Comparison of ENCODE assay signal across 8 cellular contexts in genomic region chr11:21511835-21512440, GRCh38.
DNase-seq lines count a peak whose midpoint lies in the region; TF ChIP-seq lines count a peak whose summit lies in the region.

No MANE protein-coding gene starts in this region.

- no peaks in the 10 kb centered on the region for H3K27me3 Mint-ChIP-seq in activated naive CD4-positive, alpha-beta T cell treated with anti-CD3 and anti-CD28 coated beads for 36 hours (ENCODE audit: low read depth)

- H3K9me3 ChIP-seq in MM.1S (replicated peaks; ENCODE audit: insufficient read depth, low read length) (no peaks in the 10 kb centered on the region), neuronal stem cell (replicated peaks in 1 of 2; ENCODE audit: control insufficient read depth in 2 of 2, insufficient read depth in 1 of 2, low read depth in 1 of 2, low read length in 2 of 2) (no peaks in the 10 kb centered on the region)

- no peaks in the 10 kb centered on the region for H3F3A ChIP-seq in MM.1S (ENCODE audit: insufficient read depth, low read length)

- H3K4me3 ChIP-seq in MM.1S (ENCODE audit: low read length) (no peak overlapping the region), neuronal stem cell (ENCODE audit: low read length in 2 of 2) (no peak overlapping the region)

- H3K4me2 ChIP-seq in MM.1S (ENCODE audit: low read depth, low read length) (no peak overlapping the region), neuronal stem cell (ENCODE audit: insufficient read depth, low read length, poor library complexity, severe bottlenecking) (no peak overlapping the region)

- H2BK5ac ChIP-seq in neuronal stem cell (ENCODE audit: low read length): no peak overlapping the region

- H2AFZ ChIP-seq in MM.1S (ENCODE audit: low read length) (peak overlapping the region; percentile 13; the same call in 1 of the 2 replicates), neuronal stem cell (ENCODE audit: low read length) (no peak overlapping the region)

- H3K9me2 ChIP-seq in MM.1S (replicated peaks; ENCODE audit: insufficient read depth, low read length): no peaks in the 10 kb centered on the region

- 0 out of 2 replicates have a peak, but pooled peaks cover 4% of the 10 kb centered on the region for H3K4me1 ChIP-seq in MM.1S (ENCODE audit: low read length)
- no peaks in the 10 kb centered on the region for H3K4me1 ChIP-seq in neuronal stem cell (ENCODE audit: control insufficient read depth in 2 of 2, insufficient read depth in 1 of 2, low read depth in 1 of 2, low read length in 2 of 2)

- H3K4ac ChIP-seq in neuronal stem cell (ENCODE audit: low read length): no peak overlapping the region

- intact Hi-C loops in activated naive CD4-positive, alpha-beta T cell treated with anti-CD3 and anti-CD28 coated beads for 36 hours (cut with micrococcal nuclease): loop anchor here (1.0 to 5.0 kb wide), 2 partner anchors 864 to 1385 kb away; no protein-coding TSS in a partner anchor

- H4K20me1 ChIP-seq in MM.1S (ENCODE audit: insufficient read depth, low read length): no peaks in the 10 kb centered on the region

- H3K79me2 ChIP-seq in MM.1S (ENCODE audit: low read length): no peaks in the 10 kb centered on the region

- POLR2A ChIA-PET in HEK293T (lab: Yijun Ruan, JAX): no interaction called here

- H3K36me3 ChIP-seq in MM.1S (replicated peaks; ENCODE audit: insufficient read depth, low read length): no peaks in the 10 kb centered on the region
- H3K36me3 ChIP-seq in neuronal stem cell (replicated peaks in 1 of 2; ENCODE audit: control insufficient read depth in 2 of 2, insufficient read depth in 2 of 2, low read length in 2 of 2): no peaks in the 10 kb centered on the region

- no peak overlapping the region for H2BK12ac ChIP-seq in neuronal stem cell (ENCODE audit: low read length)

- no peak overlapping the region for H2BK120ac ChIP-seq in neuronal stem cell (ENCODE audit: low read depth, low read length)

- CTCF ChIA-PET in activated naive CD4-positive, alpha-beta T cell treated with anti-CD3 and anti-CD28 coated beads for 36 hours (lab: Charles Lee): interaction anchor here (0.5 to 1.8 kb wide), 7 partner anchors 9 to 863 kb away, joined by 3 to 8 read pairs (median 3); no protein-coding TSS in a partner anchor
- CTCF ChIA-PET in HEK293T (lab: Yijun Ruan, JAX): interaction anchor here (0.5 to 1.5 kb wide), 3 partner anchors 370 to 864 kb away, joined by 3 to 5 read pairs (median 3); no protein-coding TSS in a partner anchor

- H3K9me3 Mint-ChIP-seq in activated naive CD4-positive, alpha-beta T cell treated with anti-CD3 and anti-CD28 coated beads for 36 hours: peaks cover 2% of the 10 kb centered on the region

- no peak overlapping the region for H3K14ac ChIP-seq in neuronal stem cell (ENCODE audit: low read length)

- no peak overlapping the region for H2AK5ac ChIP-seq in neuronal stem cell (ENCODE audit: low read depth, low read length)

- H3K27ac ChIP-seq in MM.1S (ENCODE audit: low read length) (no peak overlapping the region), epithelial cell of prostate (no peak overlapping the region), neuronal stem cell (replicated peaks; ENCODE audit: low read length) (no peak overlapping the region)

- H3K27me3 ChIP-seq in MM.1S (replicated peaks; ENCODE audit: insufficient read depth, low read length) (no peaks in the 10 kb centered on the region), neuronal stem cell (ENCODE audit: control insufficient read depth in 3 of 3, insufficient read depth in 3 of 3, low read depth in 1 of 3, low read length in 3 of 3) (no peaks in the 10 kb centered on the region)

- WGBS in neuronal stem cell (ENCODE audit: extremely low coverage in 2 of 2, insufficient read length in 2 of 2, insufficient replicate concordance in 1 of 2), 2 donors: no CpG with 5 or more reads among the region's 2 CpGs

- H3K79me1 ChIP-seq in neuronal stem cell (ENCODE audit: low read depth, low read length): no peaks in the 10 kb centered on the region

- H4K91ac ChIP-seq in neuronal stem cell (ENCODE audit: low read depth, low read length, poor library complexity): no peak overlapping the region

- no peak overlapping the region for H4K8ac ChIP-seq in neuronal stem cell (ENCODE audit: low read depth, low read length)

- peak; percentile 59 for DNase-seq in activated naive CD4-positive, alpha-beta T cell treated with anti-CD3 and anti-CD28 coated beads for 36 hours
- DNase-seq in activated naive CD4-positive, alpha-beta T cell treated with anti-CD3 and anti-CD28 coated beads, Interleukin-2, amount 50 U/mL, for 16 hours: no peak
- DNase-seq in HEK293T (ENCODE audit: extremely low spot score) (peak; percentile 57), MM.1S (peak; percentile 72), RPMI8226 (peak; percentile 58), epithelial cell of prostate (ENCODE audit: low read depth, low spot score) (peak; percentile 34), neuronal stem cell (ENCODE audit: low spot score) (peak; percentile 66), 8988T (no peak)

- no peak overlapping the region for H2BK15ac ChIP-seq in neuronal stem cell (ENCODE audit: low read length)

- H3K36me3 Mint-ChIP-seq in activated naive CD4-positive, alpha-beta T cell treated with anti-CD3 and anti-CD28 coated beads for 36 hours (ENCODE audit: low read depth): no peaks in the 10 kb centered on the region

- no peak overlapping the region for H3K9ac ChIP-seq in MM.1S (ENCODE audit: low read length)
- no peak overlapping the region for H3K9ac ChIP-seq in neuronal stem cell (ENCODE audit: low read depth, low read length, poor library complexity)

- no peak overlapping the region for H3K23ac ChIP-seq in neuronal stem cell (ENCODE audit: low read depth, low read length, poor library complexity)

- no peak overlapping the region for H3K18ac ChIP-seq in neuronal stem cell (ENCODE audit: low read length)

- H3K27ac Mint-ChIP-seq in activated naive CD4-positive, alpha-beta T cell treated with anti-CD3 and anti-CD28 coated beads for 36 hours: no peak overlapping the region

- TF ChIP-seq CTCF in MM.1S (IDR thresholded peaks at IDR 0.05; ENCODE audit: low read length): peak; percentile 91

- H3K4me1 Mint-ChIP-seq in activated naive CD4-positive, alpha-beta T cell treated with anti-CD3 and anti-CD28 coated beads for 36 hours (ENCODE audit: low read depth): no peaks in the 10 kb centered on the region

- H3K4me3 Mint-ChIP-seq in activated naive CD4-positive, alpha-beta T cell treated with anti-CD3 and anti-CD28 coated beads for 36 hours: no peak overlapping the region

TF ChIP-seq in HEK293T, 16 proteins besides CTCF, POLR2A, EP300 and RAD21:
- no peak for TF ChIP-seq SP1 (IDR thresholded peaks at IDR 0.05)
- no peak for TF ChIP-seq CTBP1 (IDR thresholded peaks at IDR 0.05; ENCODE audit: borderline replicate concordance)
- TF ChIP-seq, protein P1, sequence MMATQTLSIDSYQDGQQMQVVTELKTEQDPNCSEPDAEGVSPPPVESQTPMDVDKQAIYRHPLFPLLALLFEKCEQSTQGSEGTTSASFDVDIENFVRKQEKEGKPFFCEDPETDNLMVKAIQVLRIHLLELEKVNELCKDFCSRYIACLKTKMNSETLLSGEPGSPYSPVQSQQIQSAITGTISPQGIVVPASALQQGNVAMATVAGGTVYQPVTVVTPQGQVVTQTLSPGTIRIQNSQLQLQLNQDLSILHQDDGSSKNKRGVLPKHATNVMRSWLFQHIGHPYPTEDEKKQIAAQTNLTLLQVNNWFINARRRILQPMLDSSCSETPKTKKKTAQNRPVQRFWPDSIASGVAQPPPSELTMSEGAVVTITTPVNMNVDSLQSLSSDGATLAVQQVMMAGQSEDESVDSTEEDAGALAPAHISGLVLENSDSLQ (IDR thresholded peaks at IDR 0.05): no peak
- no peak for TF ChIP-seq SUZ12 (IDR thresholded peaks at IDR 0.05)
- no peak for TF ChIP-seq NFRKB (IDR thresholded peaks at IDR 0.05)
- TF ChIP-seq HDGF (IDR thresholded peaks at IDR 0.05; ENCODE audit: borderline replicate concordance): no peak
- TF ChIP-seq TARDBP (IDR thresholded peaks at IDR 0.05): no peak
- TF ChIP-seq ZNF384 (IDR thresholded peaks at IDR 0.05): no peak
- no peak for TF ChIP-seq BHLHE40 (IDR thresholded peaks at IDR 0.05; ENCODE audit: borderline replicate concordance)
- TF ChIP-seq FOXK2 (IDR thresholded peaks at IDR 0.05): no peak
- TF ChIP-seq LEF1 (IDR thresholded peaks at IDR 0.05; ENCODE audit: borderline replicate concordance): no peak

Comparison
In these comparisons a context has a peak if more than half of its experiments do, and no peak if none do; other contexts are left out.
1. DNase-seq: peak in activated naive CD4-positive, alpha-beta T cell treated with anti-CD3 and anti-CD28 coated beads for 36 hours (single experiment), HEK293T (single experiment), MM.1S (single experiment), RPMI8226 (single experiment), epithelial cell of prostate (single experiment) and neuronal stem cell (single experiment); none in activated naive CD4-positive, alpha-beta T cell treated with anti-CD3 and anti-CD28 coated beads, Interleukin-2, amount 50 U/mL, for 16 hours (single experiment) and 8988T (single experiment).